In genomic region chr14:100383727-100384158, GRCh38 we compare ENCODE assay signal across 1 cellular context.
TF ChIP-seq lines count a peak whose summit lies in the region.

No MANE protein-coding gene starts in this region.

TF ChIP-seq in H1, 55 proteins besides CTCF, POLR2A, EP300 and RAD21 (continued from another document):
- TF ChIP-seq GABPA (IDR thresholded peaks at IDR 0.05; ENCODE audit: borderline replicate concordance, insufficient read depth, low read length) (peak; percentile 72; the same call in 1 of the 2 replicates), ATF2 (IDR thresholded peaks at IDR 0.05; ENCODE audit: low read length) (no peak), EGR1 (IDR thresholded peaks at IDR 0.05; ENCODE audit: borderline replicate concordance, low read depth, low read length) (no peak), TEAD4 (IDR thresholded peaks at IDR 0.05; ENCODE audit: low read depth, low read length) (peak; percentile 62), SP4 (IDR thresholded peaks at IDR 0.05; ENCODE audit: low read length) (peak; percentile 28; the same call in 1 of the 2 replicates), CBX5 (IDR thresholded peaks at IDR 0.05; ENCODE audit: low read depth, low read length) (no peak), CEBPB (IDR thresholded peaks at IDR 0.05; ENCODE audit: low read depth, low read length) (no peak), CTBP2 (IDR thresholded peaks at IDR 0.05; ENCODE audit: borderline replicate concordance, insufficient read depth, insufficient read length, low read length) (no peak), JUND (IDR thresholded peaks at IDR 0.05; ENCODE audit: low read length) (peak; percentile 33; the same call in 1 of the 2 replicates), POU5F1 (IDR thresholded peaks at IDR 0.05; ENCODE audit: low read depth, low read length) (no peak), SP2 (IDR thresholded peaks at IDR 0.05; ENCODE audit: low read length) (no peak), TAF1 (IDR thresholded peaks at IDR 0.05; ENCODE audit: low read depth, low read length) (no peak), MAX (IDR thresholded peaks at IDR 0.05) (0 out of 2 replicates have a peak, but pooled peaks have one; percentile 13), POLR2AphosphoS5 (IDR thresholded peaks at IDR 0.05; ENCODE audit: low read depth, low read length) (no peak), BCL11A (IDR thresholded peaks at IDR 0.05; ENCODE audit: low read depth in 2 of 2, low read length in 2 of 2) (no peak)
TF ChIP-seq in H1: peak in this region for 7.
